ENCODE assay signal across 25 cellular contexts in the genomic region with DNA sequence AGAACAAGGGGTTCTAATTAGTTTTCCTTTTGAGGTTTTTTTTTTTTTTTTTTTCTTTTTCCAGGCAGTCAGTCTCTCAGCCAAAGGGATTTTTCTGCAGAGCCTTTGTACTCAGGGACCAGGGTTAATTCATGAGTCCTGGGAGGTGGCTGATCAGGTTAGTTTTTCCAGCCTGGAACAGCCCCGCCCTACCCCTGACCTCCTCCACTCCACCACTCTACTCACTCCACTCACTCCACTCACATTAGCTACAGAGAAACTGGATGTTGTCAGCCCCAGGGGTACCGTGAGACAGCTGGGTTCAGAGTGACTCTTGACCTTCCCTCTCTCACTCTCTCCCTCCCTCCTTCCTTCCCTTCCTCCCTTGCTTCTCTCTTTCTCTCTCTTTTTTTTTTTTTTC.
DNase-seq lines count a peak whose midpoint lies in the region; ATAC-seq and TF ChIP-seq lines count a peak whose summit lies in the region.
"Had no signal": no experiment of that assay in that cellular context is flagged by ENCODE, and none has a peak within 500 bp of the region (broad histone marks: within the 10 kb centered on the region; RNA-seq: fewer than 3 reads in every experiment).

No MANE protein-coding gene starts in this region.

- H2AFZ ChIP-seq in neural progenitor cell (replicated peaks), result no peak overlapping the region

- H3K27ac ChIP-seq in left ventricle myocardium inferior (replicated peaks) (peak overlapping the region; percentile 46), neural progenitor cell (no peak overlapping the region), psoas muscle (no peak overlapping the region), esophagus squamous epithelium (no peak overlapping the region)
- H3K27ac ChIP-seq: BLaER1 treated with 17β-estradiol and CSF1 and Interleukin-3, amounts not matched to agents 10 nM and 100 nM; brain microvascular endothelial cell; upper lobe of left lung had no signal

- H3K4me1 ChIP-seq in left ventricle myocardium inferior, result peaks cover 37% of the 10 kb centered on the region
- H3K4me1 ChIP-seq in neural progenitor cell, result peaks cover 11% of the 10 kb centered on the region
- peaks cover 4% of the 10 kb centered on the region for H3K4me1 ChIP-seq in psoas muscle
- H3K4me1 ChIP-seq in esophagus squamous epithelium, result no peaks in the 10 kb centered on the region
- H3K4me1 ChIP-seq: upper lobe of left lung had no signal

- no peaks in the 10 kb centered on the region for H3K27me3 ChIP-seq in left ventricle myocardium inferior (ENCODE audit: low read depth)
- no peaks in the 10 kb centered on the region for H3K27me3 ChIP-seq in neural progenitor cell
- no peaks in the 10 kb centered on the region for H3K27me3 ChIP-seq in psoas muscle (ENCODE audit: insufficient read depth in 3 of 3, low read length in 2 of 3)
- H3K27me3 ChIP-seq in esophagus squamous epithelium, result no peaks in the 10 kb centered on the region
- H3K27me3 ChIP-seq: BLaER1 treated with 17β-estradiol and CSF1 and Interleukin-3, amounts not matched to agents 10 nM and 100 nM; brain microvascular endothelial cell; upper lobe of left lung had no signal

- ATAC-seq in GM19328 (IDR thresholded peaks at IDR 0.05; ENCODE audit: unreplicated experiment) (no peak), psoas muscle (no peak)
- ATAC-seq: stimulated activated effector memory CD8-positive, alpha-beta T cell treated with anti-CD3 and anti-CD28 coated beads, Interleukin-12 subunit alpha, Interleukin-12 subunit beta, amount 100 ng/mL, for 72 hours had no signal

- peaks cover 4% of the 10 kb centered on the region for H3K27me3 Mint-ChIP-seq in neural progenitor cell (ENCODE audit: insufficient read depth, low read depth)
- H3K27me3 Mint-ChIP-seq: naive B cell had no signal

- no peaks in the 10 kb centered on the region for H3K9me3 Mint-ChIP-seq in neural progenitor cell
- H3K9me3 Mint-ChIP-seq: naive B cell; stimulated activated effector memory CD8-positive, alpha-beta T cell treated with anti-CD3 and anti-CD28 coated beads, Interleukin-12 subunit alpha, Interleukin-12 subunit beta, amount 100 ng/mL, for 72 hours had no signal

- peak overlapping the region; percentile 45 for H3K27ac Mint-ChIP-seq in neural progenitor cell
- H3K27ac Mint-ChIP-seq: naive B cell; stimulated activated effector memory CD8-positive, alpha-beta T cell treated with anti-CD3 and anti-CD28 coated beads, Interleukin-12 subunit alpha, Interleukin-12 subunit beta, amount 100 ng/mL, for 72 hours had no signal

- no peaks in the 10 kb centered on the region for H3K36me3 ChIP-seq in left ventricle myocardium inferior
- no peaks in the 10 kb centered on the region for H3K36me3 ChIP-seq in neural progenitor cell
- no peaks in the 10 kb centered on the region for H3K36me3 ChIP-seq in psoas muscle (ENCODE audit: insufficient read depth in 1 of 2, low read depth in 1 of 2)
- peaks cover 0 to 3% (median 0%) of the 10 kb centered on the region in 3 donors for H3K36me3 ChIP-seq in esophagus squamous epithelium
- H3K36me3 ChIP-seq: BLaER1 treated with 17β-estradiol and CSF1 and Interleukin-3, amounts not matched to agents 10 nM and 100 nM; brain microvascular endothelial cell; upper lobe of left lung had no signal

- H3K9me3 ChIP-seq in left ventricle myocardium inferior (replicated peaks), result no peaks in the 10 kb centered on the region
- no peaks in the 10 kb centered on the region for H3K9me3 ChIP-seq in neural progenitor cell (ENCODE audit: low read depth)
- no peaks in the 10 kb centered on the region for H3K9me3 ChIP-seq in psoas muscle
- no peaks in the 10 kb centered on the region for H3K9me3 ChIP-seq in esophagus squamous epithelium
- H3K9me3 ChIP-seq: BLaER1 treated with 17β-estradiol and CSF1 and Interleukin-3, amounts not matched to agents 10 nM and 100 nM; upper lobe of left lung had no signal

- CTCF ChIA-PET in HEK293T (lab: Yijun Ruan, JAX), result interaction anchor here (0.6 to 1.0 kb wide), 3 partner anchors 10 to 269 kb away, joined by 3 to 14 read pairs (median 3); no protein-coding TSS in a partner anchor

- WGBS in psoas muscle, 3 donors, result 77 to 79% (median 79%) methylated on average over 2 of the region's 2 CpGs
- WGBS in esophagus squamous epithelium, 2 donors, result 87 to 90% methylated on average over 2 of the region's 2 CpGs

- peaks cover 35% of the 10 kb centered on the region for H3K4me1 Mint-ChIP-seq in neural progenitor cell
- H3K4me1 Mint-ChIP-seq: naive B cell; stimulated activated effector memory CD8-positive, alpha-beta T cell treated with anti-CD3 and anti-CD28 coated beads, Interleukin-12 subunit alpha, Interleukin-12 subunit beta, amount 100 ng/mL, for 72 hours had no signal

- TF ChIP-seq CTCF in left ventricle myocardium inferior (IDR thresholded peaks at IDR 0.05; ENCODE audit: borderline replicate concordance), result no peak
- no peak for TF ChIP-seq CTCF in neural progenitor cell (IDR thresholded peaks at IDR 0.05)
- no peak for TF ChIP-seq CTCF in psoas muscle (IDR thresholded peaks at IDR 0.05)
- TF ChIP-seq CTCF in esophagus squamous epithelium (IDR thresholded peaks at IDR 0.05), result no peak

- intact Hi-C loops in left ventricle myocardium inferior (cut with micrococcal nuclease), result no loop called here
- intact Hi-C loops in psoas muscle (cut with DNase I), result no loop called here
- intact Hi-C loops in esophagus squamous epithelium (cut with DNase I), result no loop called here

- H3K9ac ChIP-seq in neural progenitor cell, result no peak overlapping the region
- H3K9ac ChIP-seq: BLaER1 treated with 17β-estradiol and CSF1 and Interleukin-3, amounts not matched to agents 10 nM and 100 nM had no signal

- no peaks in the 10 kb centered on the region for H3K79me2 ChIP-seq in neural progenitor cell (ENCODE audit: low read depth)

- H3K36me3 Mint-ChIP-seq in neural progenitor cell, result no peaks in the 10 kb centered on the region
- H3K36me3 Mint-ChIP-seq: stimulated activated effector memory CD8-positive, alpha-beta T cell treated with anti-CD3 and anti-CD28 coated beads, Interleukin-12 subunit alpha, Interleukin-12 subunit beta, amount 100 ng/mL, for 72 hours had no signal

- POLR2A ChIA-PET in HEK293T (lab: Yijun Ruan, JAX), result no interaction called here

- H3K4me3 Mint-ChIP-seq in neural progenitor cell, result no peak overlapping the region
- H3K4me3 Mint-ChIP-seq: naive B cell; stimulated activated effector memory CD8-positive, alpha-beta T cell treated with anti-CD3 and anti-CD28 coated beads, Interleukin-12 subunit alpha, Interleukin-12 subunit beta, amount 100 ng/mL, for 72 hours had no signal

- H3K4me3 ChIP-seq in left ventricle myocardium inferior, result no peak overlapping the region
- no peak overlapping the region for H3K4me3 ChIP-seq in neural progenitor cell
- H3K4me3 ChIP-seq in psoas muscle, result no peak overlapping the region
- H3K4me3 ChIP-seq in esophagus squamous epithelium, result no peak overlapping the region
- H3K4me3 ChIP-seq: BLaER1 treated with 17β-estradiol and CSF1 and Interleukin-3, amounts not matched to agents 10 nM and 100 nM; upper lobe of left lung had no signal

- DNase-seq in HEK293T (ENCODE audit: extremely low spot score) (no peak), NCI-H69 (lab: John Stamatoyannopoulos, UW) (peak; percentile 53), left ventricle myocardium inferior (no peak), neural progenitor cell (ENCODE audit: low spot score) (no peak), psoas muscle (no peak), esophagus squamous epithelium (lab: John Stamatoyannopoulos, UW) (no peak)
- no peak for DNase-seq in stimulated activated CD4-positive, alpha-beta T cell treated with anti-CD3 and anti-CD28 coated beads, Interleukin-4, amount 100 ng/mL, for 4 hours
- DNase-seq: activated CD4-positive, CD25-positive, alpha-beta regulatory T cell; activated naive CD4-positive, alpha-beta T cell treated with anti-CD3 and anti-CD28 coated beads, Interleukin-2, amount 50 U/mL, for 16 hours; amniotic stem cell; brain microvascular endothelial cell; DMS53; effector memory CD4-positive, alpha-beta T cell; head of caudate nucleus; naive B cell; NCI-H1417 treated with DMSO at 0.1 percent for 48 hours; NCI-H2171; NCI-H524 treated with DMSO at 0.1 percent for 48 hours; occipital lobe; stimulated activated CD4-positive, alpha-beta T cell treated with anti-CD3 and anti-CD28 coated beads, Interleukin-4, amount 100 ng/mL, for 1 hour; T-helper 1 cell had no signal

- no peak overlapping the region for H3K4me2 ChIP-seq in neural progenitor cell
- H3K4me2 ChIP-seq: BLaER1 treated with 17β-estradiol and CSF1 and Interleukin-3, amounts not matched to agents 10 nM and 100 nM had no signal

- H3F3A ChIP-seq in neural progenitor cell (ENCODE audit: low read depth), result no peaks in the 10 kb centered on the region

- no peaks in the 10 kb centered on the region for H4K20me1 ChIP-seq in neural progenitor cell (ENCODE audit: low read depth)
- H4K20me1 ChIP-seq: BLaER1 treated with 17β-estradiol and CSF1 and Interleukin-3, amounts not matched to agents 10 nM and 100 nM had no signal

- TF ChIP-seq POLR2A in esophagus squamous epithelium (IDR thresholded peaks at IDR 0.05), result no peak

TF ChIP-seq in HEK293T, 16 proteins besides CTCF, POLR2A, EP300 and RAD21:
- TF ChIP-seq ZNF384 (IDR thresholded peaks at IDR 0.05), result 0 out of 2 replicates have a peak, but pooled peaks have one; percentile 13
- no peak for TF ChIP-seq ARNT (IDR thresholded peaks at IDR 0.05)
- no peak for TF ChIP-seq LEF1 (IDR thresholded peaks at IDR 0.05; ENCODE audit: borderline replicate concordance)
- no peak for TF ChIP-seq FOXA1 (IDR thresholded peaks at IDR 0.05)
- TF ChIP-seq, protein P1, sequence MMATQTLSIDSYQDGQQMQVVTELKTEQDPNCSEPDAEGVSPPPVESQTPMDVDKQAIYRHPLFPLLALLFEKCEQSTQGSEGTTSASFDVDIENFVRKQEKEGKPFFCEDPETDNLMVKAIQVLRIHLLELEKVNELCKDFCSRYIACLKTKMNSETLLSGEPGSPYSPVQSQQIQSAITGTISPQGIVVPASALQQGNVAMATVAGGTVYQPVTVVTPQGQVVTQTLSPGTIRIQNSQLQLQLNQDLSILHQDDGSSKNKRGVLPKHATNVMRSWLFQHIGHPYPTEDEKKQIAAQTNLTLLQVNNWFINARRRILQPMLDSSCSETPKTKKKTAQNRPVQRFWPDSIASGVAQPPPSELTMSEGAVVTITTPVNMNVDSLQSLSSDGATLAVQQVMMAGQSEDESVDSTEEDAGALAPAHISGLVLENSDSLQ (IDR thresholded peaks at IDR 0.05), result no peak
